In the genomic region with DNA sequence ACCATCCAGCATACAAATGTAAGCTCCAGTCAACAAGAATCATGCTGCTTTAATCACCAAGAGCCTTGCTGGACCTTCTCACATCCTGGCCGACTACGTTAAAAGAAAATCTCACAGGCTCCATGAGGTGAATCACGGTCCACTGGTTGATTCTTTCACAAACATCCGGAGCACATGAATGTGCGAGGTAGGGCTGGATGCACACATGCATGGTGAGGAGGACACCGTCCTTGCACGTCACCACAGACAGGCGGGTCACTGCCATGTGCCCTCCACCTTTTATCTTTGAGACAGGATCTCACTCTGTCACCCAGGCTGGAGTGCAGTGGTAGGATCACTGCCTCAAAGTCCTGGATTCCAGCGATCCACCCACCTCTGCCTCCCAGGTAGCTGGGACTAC, we compare ENCODE assay signal across 2 cellular contexts.
TF ChIP-seq lines count a peak whose summit lies in the region.

No MANE protein-coding gene starts in this region.

TF ChIP-seq in GM23338, 12 proteins besides CTCF, POLR2A, EP300 and RAD21 (continued from another document):
- TF ChIP-seq, protein P1, sequence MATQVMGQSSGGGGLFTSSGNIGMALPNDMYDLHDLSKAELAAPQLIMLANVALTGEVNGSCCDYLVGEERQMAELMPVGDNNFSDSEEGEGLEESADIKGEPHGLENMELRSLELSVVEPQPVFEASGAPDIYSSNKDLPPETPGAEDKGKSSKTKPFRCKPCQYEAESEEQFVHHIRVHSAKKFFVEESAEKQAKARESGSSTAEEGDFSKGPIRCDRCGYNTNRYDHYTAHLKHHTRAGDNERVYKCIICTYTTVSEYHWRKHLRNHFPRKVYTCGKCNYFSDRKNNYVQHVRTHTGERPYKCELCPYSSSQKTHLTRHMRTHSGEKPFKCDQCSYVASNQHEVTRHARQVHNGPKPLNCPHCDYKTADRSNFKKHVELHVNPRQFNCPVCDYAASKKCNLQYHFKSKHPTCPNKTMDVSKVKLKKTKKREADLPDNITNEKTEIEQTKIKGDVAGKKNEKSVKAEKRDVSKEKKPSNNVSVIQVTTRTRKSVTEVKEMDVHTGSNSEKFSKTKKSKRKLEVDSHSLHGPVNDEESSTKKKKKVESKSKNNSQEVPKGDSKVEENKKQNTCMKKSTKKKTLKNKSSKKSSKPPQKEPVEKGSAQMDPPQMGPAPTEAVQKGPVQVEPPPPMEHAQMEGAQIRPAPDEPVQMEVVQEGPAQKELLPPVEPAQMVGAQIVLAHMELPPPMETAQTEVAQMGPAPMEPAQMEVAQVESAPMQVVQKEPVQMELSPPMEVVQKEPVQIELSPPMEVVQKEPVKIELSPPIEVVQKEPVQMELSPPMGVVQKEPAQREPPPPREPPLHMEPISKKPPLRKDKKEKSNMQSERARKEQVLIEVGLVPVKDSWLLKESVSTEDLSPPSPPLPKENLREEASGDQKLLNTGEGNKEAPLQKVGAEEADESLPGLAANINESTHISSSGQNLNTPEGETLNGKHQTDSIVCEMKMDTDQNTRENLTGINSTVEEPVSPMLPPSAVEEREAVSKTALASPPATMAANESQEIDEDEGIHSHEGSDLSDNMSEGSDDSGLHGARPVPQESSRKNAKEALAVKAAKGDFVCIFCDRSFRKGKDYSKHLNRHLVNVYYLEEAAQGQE (IDR thresholded peaks at IDR 0.05; ENCODE audit: unreplicated experiment): no peak
- TF ChIP-seq, protein P2, sequence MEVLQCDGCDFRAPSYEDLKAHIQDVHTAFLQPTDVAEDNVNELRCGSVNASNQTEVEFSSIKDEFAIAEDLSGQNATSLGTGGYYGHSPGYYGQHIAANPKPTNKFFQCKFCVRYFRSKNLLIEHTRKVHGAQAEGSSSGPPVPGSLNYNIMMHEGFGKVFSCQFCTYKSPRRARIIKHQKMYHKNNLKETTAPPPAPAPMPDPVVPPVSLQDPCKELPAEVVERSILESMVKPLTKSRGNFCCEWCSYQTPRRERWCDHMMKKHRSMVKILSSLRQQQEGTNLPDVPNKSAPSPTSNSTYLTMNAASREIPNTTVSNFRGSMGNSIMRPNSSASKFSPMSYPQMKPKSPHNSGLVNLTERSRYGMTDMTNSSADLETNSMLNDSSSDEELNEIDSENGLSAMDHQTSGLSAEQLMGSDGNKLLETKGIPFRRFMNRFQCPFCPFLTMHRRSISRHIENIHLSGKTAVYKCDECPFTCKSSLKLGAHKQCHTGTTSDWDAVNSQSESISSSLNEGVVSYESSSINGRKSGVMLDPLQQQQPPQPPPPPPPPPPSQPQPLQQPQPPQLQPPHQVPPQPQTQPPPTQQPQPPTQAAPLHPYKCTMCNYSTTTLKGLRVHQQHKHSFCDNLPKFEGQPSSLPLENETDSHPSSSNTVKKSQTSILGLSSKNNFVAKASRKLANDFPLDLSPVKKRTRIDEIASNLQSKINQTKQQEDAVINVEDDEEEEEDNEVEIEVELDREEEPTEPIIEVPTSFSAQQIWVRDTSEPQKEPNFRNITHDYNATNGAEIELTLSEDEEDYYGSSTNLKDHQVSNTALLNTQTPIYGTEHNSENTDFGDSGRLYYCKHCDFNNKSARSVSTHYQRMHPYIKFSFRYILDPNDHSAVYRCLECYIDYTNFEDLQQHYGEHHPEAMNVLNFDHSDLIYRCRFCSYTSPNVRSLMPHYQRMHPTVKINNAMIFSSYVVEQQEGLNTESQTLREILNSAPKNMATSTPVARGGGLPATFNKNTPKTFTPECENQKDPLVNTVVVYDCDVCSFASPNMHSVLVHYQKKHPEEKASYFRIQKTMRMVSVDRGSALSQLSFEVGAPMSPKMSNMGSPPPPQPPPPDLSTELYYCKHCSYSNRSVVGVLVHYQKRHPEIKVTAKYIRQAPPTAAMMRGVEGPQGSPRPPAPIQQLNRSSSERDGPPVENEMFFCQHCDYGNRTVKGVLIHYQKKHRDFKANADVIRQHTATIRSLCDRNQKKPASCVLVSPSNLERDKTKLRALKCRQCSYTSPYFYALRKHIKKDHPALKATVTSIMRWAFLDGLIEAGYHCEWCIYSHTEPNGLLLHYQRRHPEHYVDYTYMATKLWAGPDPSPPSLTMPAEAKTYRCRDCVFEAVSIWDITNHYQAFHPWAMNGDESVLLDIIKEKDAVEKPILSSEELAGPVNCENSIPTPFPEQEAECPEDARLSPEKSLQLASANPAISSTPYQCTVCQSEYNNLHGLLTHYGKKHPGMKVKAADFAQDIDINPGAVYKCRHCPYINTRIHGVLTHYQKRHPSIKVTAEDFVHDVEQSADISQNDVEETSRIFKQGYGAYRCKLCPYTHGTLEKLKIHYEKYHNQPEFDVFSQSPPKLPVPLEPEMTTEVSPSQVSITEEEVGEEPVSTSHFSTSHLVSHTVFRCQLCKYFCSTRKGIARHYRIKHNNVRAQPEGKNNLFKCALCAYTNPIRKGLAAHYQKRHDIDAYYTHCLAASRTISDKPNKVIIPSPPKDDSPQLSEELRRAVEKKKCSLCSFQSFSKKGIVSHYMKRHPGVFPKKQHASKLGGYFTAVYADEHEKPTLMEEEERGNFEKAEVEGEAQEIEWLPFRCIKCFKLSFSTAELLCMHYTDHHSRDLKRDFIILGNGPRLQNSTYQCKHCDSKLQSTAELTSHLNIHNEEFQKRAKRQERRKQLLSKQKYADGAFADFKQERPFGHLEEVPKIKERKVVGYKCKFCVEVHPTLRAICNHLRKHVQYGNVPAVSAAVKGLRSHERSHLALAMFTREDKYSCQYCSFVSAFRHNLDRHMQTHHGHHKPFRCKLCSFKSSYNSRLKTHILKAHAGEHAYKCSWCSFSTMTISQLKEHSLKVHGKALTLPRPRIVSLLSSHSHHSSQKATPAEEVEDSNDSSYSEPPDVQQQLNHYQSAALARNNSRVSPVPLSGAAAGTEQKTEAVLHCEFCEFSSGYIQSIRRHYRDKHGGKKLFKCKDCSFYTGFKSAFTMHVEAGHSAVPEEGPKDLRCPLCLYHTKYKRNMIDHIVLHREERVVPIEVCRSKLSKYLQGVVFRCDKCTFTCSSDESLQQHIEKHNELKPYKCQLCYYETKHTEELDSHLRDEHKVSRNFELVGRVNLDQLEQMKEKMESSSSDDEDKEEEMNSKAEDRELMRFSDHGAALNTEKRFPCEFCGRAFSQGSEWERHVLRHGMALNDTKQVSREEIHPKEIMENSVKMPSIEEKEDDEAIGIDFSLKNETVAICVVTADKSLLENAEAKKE (CRISPR knock-in tag; IDR thresholded peaks at IDR 0.05): no peak
- TF ChIP-seq CREB1 (CRISPR knock-in tag; IDR thresholded peaks at IDR 0.05; ENCODE audit: low read depth) (no peak), STAT1 (IDR thresholded peaks at IDR 0.05; ENCODE audit: unreplicated experiment) (no peak), NANOG (IDR thresholded peaks at IDR 0.05; ENCODE audit: borderline replicate concordance) (no peak), EZH2phosphoT487 (IDR thresholded peaks at IDR 0.05; ENCODE audit: unreplicated experiment) (no peak), ZNF331 (CRISPR knock-in tag; IDR thresholded peaks at IDR 0.05; ENCODE audit: low read depth) (no peak), POLR2AphosphoS5 (IDR thresholded peaks at IDR 0.05; ENCODE audit: low read depth) (no peak)
- TF ChIP-seq, protein P3, sequence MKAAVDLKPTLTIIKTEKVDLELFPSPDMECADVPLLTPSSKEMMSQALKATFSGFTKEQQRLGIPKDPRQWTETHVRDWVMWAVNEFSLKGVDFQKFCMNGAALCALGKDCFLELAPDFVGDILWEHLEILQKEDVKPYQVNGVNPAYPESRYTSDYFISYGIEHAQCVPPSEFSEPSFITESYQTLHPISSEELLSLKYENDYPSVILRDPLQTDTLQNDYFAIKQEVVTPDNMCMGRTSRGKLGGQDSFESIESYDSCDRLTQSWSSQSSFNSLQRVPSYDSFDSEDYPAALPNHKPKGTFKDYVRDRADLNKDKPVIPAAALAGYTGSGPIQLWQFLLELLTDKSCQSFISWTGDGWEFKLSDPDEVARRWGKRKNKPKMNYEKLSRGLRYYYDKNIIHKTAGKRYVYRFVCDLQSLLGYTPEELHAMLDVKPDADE (IDR thresholded peaks at IDR 0.05): no peak

TF ChIP-seq in GM12878, 131 proteins besides CTCF, POLR2A, EP300 and RAD21 (continued from another document):
- no peak for TF ChIP-seq RCOR1 (conservative IDR thresholded peaks at IDR 0.05; ENCODE audit: low read depth, low read length)
- TF ChIP-seq, protein P4, sequence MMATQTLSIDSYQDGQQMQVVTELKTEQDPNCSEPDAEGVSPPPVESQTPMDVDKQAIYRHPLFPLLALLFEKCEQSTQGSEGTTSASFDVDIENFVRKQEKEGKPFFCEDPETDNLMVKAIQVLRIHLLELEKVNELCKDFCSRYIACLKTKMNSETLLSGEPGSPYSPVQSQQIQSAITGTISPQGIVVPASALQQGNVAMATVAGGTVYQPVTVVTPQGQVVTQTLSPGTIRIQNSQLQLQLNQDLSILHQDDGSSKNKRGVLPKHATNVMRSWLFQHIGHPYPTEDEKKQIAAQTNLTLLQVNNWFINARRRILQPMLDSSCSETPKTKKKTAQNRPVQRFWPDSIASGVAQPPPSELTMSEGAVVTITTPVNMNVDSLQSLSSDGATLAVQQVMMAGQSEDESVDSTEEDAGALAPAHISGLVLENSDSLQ (IDR thresholded peaks at IDR 0.05): no peak
- no peak for TF ChIP-seq MTA2 (IDR thresholded peaks at IDR 0.05; ENCODE audit: low read depth)
- no peak for TF ChIP-seq NR2C1 (IDR thresholded peaks at IDR 0.05)
- TF ChIP-seq HDGF (IDR thresholded peaks at IDR 0.05): no peak
- TF ChIP-seq SREBF1 (IDR thresholded peaks at IDR 0.05; ENCODE audit: low read length): no peak
- no peak for TF ChIP-seq STAT3 (IDR thresholded peaks at IDR 0.05; ENCODE audit: low read depth, low read length)
- TF ChIP-seq ZNF274 (IDR thresholded peaks at IDR 0.05; ENCODE audit: insufficient read depth, insufficient read length): no peak
- no peak for TF ChIP-seq ZNF384 (IDR thresholded peaks at IDR 0.05; ENCODE audit: borderline replicate concordance, low read depth, low read length)
TF ChIP-seq in GM12878: peak in this region for 0.
